Comparison of ENCODE assay signal across 24 cellular contexts in genomic region chr14:104873380-104874055, GRCh38. TPM values are rescaled to one million over a fixed set of nuclear protein-coding genes. Genes with fewer than 3 reads are reported as not detected.
DNase-seq lines count a peak whose midpoint lies in the region; TF ChIP-seq lines count a peak whose summit lies in the region.
"Had no signal": no experiment of that assay in that cellular context is flagged by ENCODE, and none has a peak within 500 bp of the region (broad histone marks: within the 10 kb centered on the region; RNA-seq: fewer than 3 reads in every experiment).

No MANE protein-coding gene starts in this region.

- peaks cover 5% of the 10 kb centered on the region; the same call in 1 of the 2 replicates for H3F3A ChIP-seq in GM23248 (ENCODE audit: insufficient read depth)
- H3F3A ChIP-seq in smooth muscle cell (ENCODE audit: low read depth): no peaks in the 10 kb centered on the region

- peak; percentile 2 for DNase-seq in GM23248
- DNase-seq in RWPE1 (ENCODE audit: low spot score): no peak
- DNase-seq in stimulated activated naive CD4-positive, alpha-beta T cell treated with Interleukin-2 at 50 U/mL for 16 hours (lab: John Stamatoyannopoulos, UW): no peak
- DNase-seq in OCI-M2 (lab: John Stamatoyannopoulos, UW; ENCODE audit: unreplicated experiment): no peak
- DNase-seq in smooth muscle cell (lab: John Stamatoyannopoulos, UW; ENCODE audit: unreplicated experiment): no peak
- DNase-seq: activated B cell treated with CpG ODN at 0.5 μM for 24 hours; activated CD8-positive, alpha-beta T cell treated with anti-CD3 and anti-CD28 coated beads for 36 hours; activated effector memory CD4-positive, alpha-beta T cell treated with Interleukin-2 at 50 U/mL for 16 hours; CD4-positive, alpha-beta memory T cell; effector CD4-positive, alpha-beta T cell; erythroblast; lower lobe of right lung; NCI-H1092 treated with DMSO at 0.1 percent for 48 hours; NCI-H1930; NCI-H2227 treated with DMSO at 0.1 percent for 48 hours; NCI-H748 treated with DMSO at 0.1 percent for 48 hours; stimulated activated CD4-positive, alpha-beta T cell treated with anti-CD3 and anti-CD28 coated beads, Interleukin-4, amount 100 ng/mL, for 4 hours; stimulated activated naive CD8-positive, alpha-beta T cell treated with anti-CD3 and anti-CD28 coated beads, Interleukin-15, Interleukin-2, amounts not matched to agents 100 U/mL and 50 U/mL, for 24 hours; tibial artery had no signal

- no peak overlapping the region for H2AFZ ChIP-seq in GM23248
- H2AFZ ChIP-seq in smooth muscle cell (ENCODE audit: low read depth): no peak overlapping the region

- CTCF ChIA-PET in RWPE1 (lab: Yijun Ruan, JAX): interaction anchor here (0.8 kb wide), 1 partner anchor 48 kb away, joined by 5 read pairs; no protein-coding TSS in a partner anchor

- H3K27ac ChIP-seq in GM23248 (no peak overlapping the region), RWPE1 (peak overlapping the region; percentile 86), smooth muscle cell (ENCODE audit: low read depth) (no peak overlapping the region)
- H3K27ac ChIP-seq: body of pancreas, gastroesophageal sphincter, lower lobe of right lung, tibial artery had no signal

- H4K20me1 ChIP-seq in GM23248 (ENCODE audit: insufficient read depth) (no peaks in the 10 kb centered on the region), smooth muscle cell (ENCODE audit: low read depth) (peaks cover 94% of the 10 kb centered on the region)

- peaks cover 8% of the 10 kb centered on the region for H3K4me1 ChIP-seq in GM23248 (ENCODE audit: insufficient read depth)
- no peaks in the 10 kb centered on the region for H3K4me1 ChIP-seq in iPS-15b (ENCODE audit: control insufficient read depth, insufficient read depth, low read length)
- peaks cover 26% of the 10 kb centered on the region for H3K4me1 ChIP-seq in skeletal muscle satellite cell (ENCODE audit: control insufficient read depth, insufficient read depth, low read length)
- no peaks in the 10 kb centered on the region for H3K4me1 ChIP-seq in smooth muscle cell (ENCODE audit: low read depth)

- in situ Hi-C loops in GM23248 (cut with MboI): no loop called here

- H3K9me2 ChIP-seq in GM23248 (ENCODE audit: insufficient read depth): no peaks in the 10 kb centered on the region

- TF ChIP-seq CTCF in RWPE1 (conservative IDR thresholded peaks at IDR 0.05; ENCODE audit: low read depth): no peak
- TF ChIP-seq CTCF in smooth muscle cell (IDR thresholded peaks at IDR 0.05; ENCODE audit: borderline replicate concordance, insufficient read depth, poor library complexity, severe bottlenecking): no peak

- H3K36me3 ChIP-seq in GM23248 (ENCODE audit: low read depth) (no peaks in the 10 kb centered on the region), iPS-15b (ENCODE audit: control insufficient read depth, insufficient read depth, low read length) (peaks cover 9% of the 10 kb centered on the region), skeletal muscle satellite cell (ENCODE audit: insufficient read depth, low read length) (peaks cover 15% of the 10 kb centered on the region), smooth muscle cell (ENCODE audit: low read depth) (no peaks in the 10 kb centered on the region)

- H3K79me2 ChIP-seq in GM23248 (ENCODE audit: insufficient read depth) (peaks cover 66% of the 10 kb centered on the region), smooth muscle cell (ENCODE audit: low read depth) (peaks cover 25% of the 10 kb centered on the region)

- H3K4me3 ChIP-seq in GM23248: no peak overlapping the region
- no peak overlapping the region for H3K4me3 ChIP-seq in iPS-15b (ENCODE audit: low read depth, low read length)
- peak overlapping the region; percentile 44 for H3K4me3 ChIP-seq in skeletal muscle satellite cell (ENCODE audit: low read length)
- no peak overlapping the region for H3K4me3 ChIP-seq in smooth muscle cell
- H3K4me3 ChIP-seq: body of pancreas, gastroesophageal sphincter, lower lobe of right lung, tibial artery had no signal

- H3K4me2 ChIP-seq in GM23248 (ENCODE audit: unreplicated experiment) (no peak overlapping the region), skeletal muscle satellite cell (ENCODE audit: low read length) (peak overlapping the region; percentile 81), smooth muscle cell (no peak overlapping the region)

- POLR2A ChIA-PET in RWPE1 (lab: Yijun Ruan, JAX; ENCODE audit: low non-redundant PET): no interaction called here

- H3K9me3 ChIP-seq in GM23248 (ENCODE audit: low read depth): no peaks in the 10 kb centered on the region
- H3K9me3 ChIP-seq in iPS-15b (ENCODE audit: control insufficient read depth, insufficient read depth, low read length): no peaks in the 10 kb centered on the region
- H3K9me3 ChIP-seq in skeletal muscle satellite cell (replicated peaks; ENCODE audit: low read length): no peaks in the 10 kb centered on the region
- H3K9me3 ChIP-seq in smooth muscle cell (replicated peaks; ENCODE audit: low read depth): no peaks in the 10 kb centered on the region
- H3K9me3 ChIP-seq: body of pancreas, gastroesophageal sphincter, lower lobe of right lung, tibial artery had no signal

- H3K9ac ChIP-seq in GM23248 (peak overlapping the region; percentile 73; the same call in 1 of the 2 replicates), iPS-15b (ENCODE audit: low read depth, low read length) (peak overlapping the region; percentile 24), skeletal muscle satellite cell (ENCODE audit: low read depth, low read length) (peak overlapping the region; percentile 66), smooth muscle cell (ENCODE audit: low read depth) (no peak overlapping the region)

- H3K27me3 ChIP-seq in GM23248 (replicated peaks; ENCODE audit: insufficient read depth) (no peaks in the 10 kb centered on the region), iPS-15b (ENCODE audit: control insufficient read depth, insufficient read depth, low read length) (no peaks in the 10 kb centered on the region), skeletal muscle satellite cell (ENCODE audit: control insufficient read depth, insufficient read depth, low read length) (no peaks in the 10 kb centered on the region), smooth muscle cell (ENCODE audit: low read depth) (no peaks in the 10 kb centered on the region)
- H3K27me3 ChIP-seq: body of pancreas, gastroesophageal sphincter, tibial artery had no signal

- 91% methylated on average over 13 of the region's 13 CpGs for WGBS in GM23248 (ENCODE audit: low coverage in 1 of 2, low lambda C conversion rate in 2 of 2, missing lambda C conversion rate in 2 of 2), 2 experiments
- 96% methylated on average over 13 of the region's 13 CpGs for WGBS in smooth muscle cell (ENCODE audit: low lambda C conversion rate)

RNA-seq across cellular contexts. Expression of gene CEP170B, which starts 8.4 kb away (rescaled TPM):
- 23.3 and 24.5 TPM in 2 replicates for total RNA-seq in GM23248 (2014; rRNA removed; shearing (Covaris generic))
- polyA plus RNA-seq in GM23248 (2016; fragmentation: Nextera tagmentation; extraction: Ambion mirVana): 2.5 and 2.7 TPM in 2 replicates
- total RNA-seq in skeletal muscle satellite cell (2012; rRNA removed): 20.8 and 22.6 TPM in 2 replicates
- total RNA-seq in smooth muscle cell: 9.8 and 13.7 TPM in 2 replicates
- 5.9 and 7.9 TPM in 2 replicates for polyA plus RNA-seq in smooth muscle cell

RNA-seq across cellular contexts. Expression of gene PLD4, which starts 51.2 kb away (rescaled TPM):
- total RNA-seq in GM23248 (2014; rRNA removed; shearing (Covaris generic)): not detected in 2 replicates
- polyA plus RNA-seq in GM23248 (2016; fragmentation: Nextera tagmentation; extraction: Ambion mirVana): not detected in 2 replicates
- under 0.01 TPM in 1 of 2 replicates, not detected in the other for total RNA-seq in skeletal muscle satellite cell (2012; rRNA removed)
- 0.09 TPM in 1 of 2 replicates, not detected in the other for total RNA-seq in smooth muscle cell
- polyA plus RNA-seq in smooth muscle cell: 0.06 and 2.5 TPM in 2 replicates
- total RNA-seq: activated CD8-positive, alpha-beta T cell treated with anti-CD3 and anti-CD28 coated beads for 36 hours; body of pancreas; CD4-positive, alpha-beta memory T cell; LHCN-M2 had no signal
